ENCODE assay signal across 14 cellular contexts in the genomic region with DNA sequence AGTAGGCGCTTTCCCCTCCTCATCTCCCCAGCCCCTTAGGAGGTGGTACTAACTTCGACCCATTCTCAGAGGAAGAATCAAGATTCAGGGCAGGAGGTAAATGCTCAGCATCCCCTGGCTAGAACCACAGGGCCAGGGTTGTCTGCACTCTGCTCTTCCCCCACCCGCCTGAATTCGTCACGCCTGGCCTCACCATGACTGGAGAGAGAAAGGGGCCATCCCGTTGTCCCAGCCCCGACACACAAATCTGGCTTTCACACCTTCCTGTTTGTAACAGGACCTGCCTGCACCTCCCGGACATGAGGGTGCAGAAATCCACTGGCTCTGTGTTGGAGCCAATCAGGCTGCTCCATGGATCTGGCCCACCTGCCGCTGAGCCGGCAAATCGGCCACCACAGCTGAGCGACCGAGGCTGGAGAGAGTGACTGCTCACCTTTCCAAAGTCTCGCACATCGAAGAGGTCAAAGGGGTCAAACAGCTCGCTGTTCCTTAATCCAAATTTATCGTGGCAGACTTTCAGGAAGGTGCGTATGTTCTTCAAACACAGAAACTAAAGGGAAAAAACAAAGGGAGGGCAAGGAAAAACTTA.
"Had no signal": no experiment of that assay in that cellular context is flagged by ENCODE, and none has a peak within 500 bp of the region (broad histone marks: within the 10 kb centered on the region; RNA-seq: fewer than 3 reads in every experiment).

No MANE protein-coding gene starts in this region.

- H3K36me3 ChIP-seq: ascending aorta, ovary, vagina had no signal

- ATAC-seq: activated CD4-positive, alpha-beta T cell treated with anti-CD3 and anti-CD28 coated beads for 36 hours; activated CD8-positive, alpha-beta memory T cell treated with anti-CD3 and anti-CD28 coated beads, Interleukin-2, amount 10 ng/mL, durations not matched to agents 7 days and 5 days had no signal

- H3K4me3 ChIP-seq: ascending aorta, ovary, tibial nerve, vagina had no signal

- DNase-seq: activated CD4-positive, alpha-beta memory T cell treated with anti-CD3 and anti-CD28 coated beads for 36 hours; activated CD4-positive, alpha-beta T cell treated with anti-CD3 and anti-CD28 coated beads for 36 hours; activated CD8-positive, alpha-beta memory T cell treated with anti-CD3 and anti-CD28 coated beads, Interleukin-2, amount 10 ng/mL, durations not matched to agents 7 days and 5 days; activated naive CD4-positive, alpha-beta T cell treated with anti-CD3 and anti-CD28 coated beads, Interleukin-2, amount 10 ng/mL, durations not matched to agents 7 days and 5 days; activated T-cell treated with anti-CD3 and anti-CD28 coated beads, Interleukin-2, amount 50 U/mL, for 1 hour; ovary; stimulated activated naive CD4-positive, alpha-beta T cell treated with Interleukin-2 at 50 U/mL for 16 hours; substantia nigra had no signal

- H3K4me1 ChIP-seq: ascending aorta had no signal

- H3K27ac ChIP-seq: ascending aorta, ovary, tibial nerve, vagina, VCaP had no signal

- H3K9me3 ChIP-seq: ascending aorta, ovary, tibial nerve, vagina had no signal

- H3K27me3 ChIP-seq: ascending aorta, ovary, tibial nerve, vagina had no signal

- H3K27ac Mint-ChIP-seq: activated CD4-positive, alpha-beta memory T cell treated with anti-CD3 and anti-CD28 coated beads for 36 hours; activated CD4-positive, alpha-beta T cell treated with anti-CD3 and anti-CD28 coated beads for 36 hours; activated CD8-positive, alpha-beta memory T cell treated with anti-CD3 and anti-CD28 coated beads, Interleukin-2, amount 10 ng/mL, durations not matched to agents 7 days and 5 days; activated naive CD4-positive, alpha-beta T cell treated with anti-CD3 and anti-CD28 coated beads, Interleukin-2, amount 10 ng/mL, durations not matched to agents 7 days and 5 days; activated T-helper 2 cell treated with anti-CD3 and anti-CD28 coated beads, Interferon-gamma antibody, Interleukin-2, Interleukin-4, amounts not matched to agents 10 μg/mL and 5 μg/mL and 100 μg/mL, durations not matched to agents 14 hours and 24 hours and 36 hours had no signal

- H3K9me3 Mint-ChIP-seq: activated CD4-positive, alpha-beta memory T cell treated with anti-CD3 and anti-CD28 coated beads for 36 hours; activated naive CD4-positive, alpha-beta T cell treated with anti-CD3 and anti-CD28 coated beads, Interleukin-2, amount 10 ng/mL, durations not matched to agents 7 days and 5 days; activated T-helper 2 cell treated with anti-CD3 and anti-CD28 coated beads, Interferon-gamma antibody, Interleukin-2, Interleukin-4, amounts not matched to agents 10 μg/mL and 5 μg/mL and 100 μg/mL, durations not matched to agents 14 hours and 24 hours and 36 hours; neural crest cell had no signal

- H3K4me3 Mint-ChIP-seq: activated CD4-positive, alpha-beta memory T cell treated with anti-CD3 and anti-CD28 coated beads for 36 hours; activated CD4-positive, alpha-beta T cell treated with anti-CD3 and anti-CD28 coated beads for 36 hours; activated CD8-positive, alpha-beta memory T cell treated with anti-CD3 and anti-CD28 coated beads, Interleukin-2, amount 10 ng/mL, durations not matched to agents 7 days and 5 days; activated naive CD4-positive, alpha-beta T cell treated with anti-CD3 and anti-CD28 coated beads, Interleukin-2, amount 10 ng/mL, durations not matched to agents 7 days and 5 days; neural crest cell had no signal

- H3K36me3 Mint-ChIP-seq: activated CD4-positive, alpha-beta memory T cell treated with anti-CD3 and anti-CD28 coated beads for 36 hours; activated CD8-positive, alpha-beta memory T cell treated with anti-CD3 and anti-CD28 coated beads, Interleukin-2, amount 10 ng/mL, durations not matched to agents 7 days and 5 days; activated naive CD4-positive, alpha-beta T cell treated with anti-CD3 and anti-CD28 coated beads, Interleukin-2, amount 10 ng/mL, durations not matched to agents 7 days and 5 days had no signal

- H3K4me1 Mint-ChIP-seq: activated CD4-positive, alpha-beta T cell treated with anti-CD3 and anti-CD28 coated beads for 36 hours; activated CD8-positive, alpha-beta memory T cell treated with anti-CD3 and anti-CD28 coated beads, Interleukin-2, amount 10 ng/mL, durations not matched to agents 7 days and 5 days; activated naive CD4-positive, alpha-beta T cell treated with anti-CD3 and anti-CD28 coated beads, Interleukin-2, amount 10 ng/mL, durations not matched to agents 7 days and 5 days had no signal

- H3K27me3 Mint-ChIP-seq: activated CD4-positive, alpha-beta memory T cell treated with anti-CD3 and anti-CD28 coated beads for 36 hours; activated CD4-positive, alpha-beta T cell treated with anti-CD3 and anti-CD28 coated beads for 36 hours; activated CD8-positive, alpha-beta memory T cell treated with anti-CD3 and anti-CD28 coated beads, Interleukin-2, amount 10 ng/mL, durations not matched to agents 7 days and 5 days; activated naive CD4-positive, alpha-beta T cell treated with anti-CD3 and anti-CD28 coated beads, Interleukin-2, amount 10 ng/mL, durations not matched to agents 7 days and 5 days had no signal
